Comparison of ENCODE assay signal across 19 cellular contexts in genomic region chr12:20006856-20007255, GRCh38.
A peak's percentile ranks its signal among the peaks of the same experiment; 100 is the strongest.
DNase-seq lines count a peak whose midpoint lies in the region; ATAC-seq, FAIRE-seq and TF ChIP-seq lines count a peak whose summit lies in the region.
"Had no signal": no experiment of that assay in that cellular context is flagged by ENCODE, and none has a peak within 500 bp of the region (broad histone marks: within the 10 kb centered on the region; RNA-seq: fewer than 3 reads in every experiment).

No MANE protein-coding gene starts in this region.

- no peak for TF ChIP-seq POLR2A in GM12891 (IDR thresholded peaks at IDR 0.05; ENCODE audit: low read depth, low read length)

- no peak overlapping the region for H3K4me3 ChIP-seq in AG10803 (ENCODE audit: low read length)
- H3K4me3 ChIP-seq in endodermal cell (ENCODE audit: low read length) = no peak overlapping the region
- H3K4me3 ChIP-seq: PC-9 had no signal

- H3K27me3 ChIP-seq in endodermal cell (ENCODE audit: control insufficient read depth, insufficient read depth, low read length, poor library complexity, severe bottlenecking) (no peaks in the 10 kb centered on the region), foreskin keratinocyte (no peaks in the 10 kb centered on the region)

- no peaks in the 10 kb centered on the region for H3K27me3 Mint-ChIP-seq in endodermal cell (ENCODE audit: insufficient read depth)
- no peaks in the 10 kb centered on the region for H3K27me3 Mint-ChIP-seq in nephron progenitor cell (ENCODE audit: low read depth, poor library complexity)
- H3K27me3 Mint-ChIP-seq: CD4-positive, alpha-beta T cell had no signal

- no peak for TF ChIP-seq CTCF in AG10803 (conservative IDR thresholded peaks at IDR 0.05; ENCODE audit: low read length)
- TF ChIP-seq CTCF in endodermal cell (conservative IDR thresholded peaks at IDR 0.05) = no peak
- no peak for TF ChIP-seq CTCF in nephron progenitor cell (IDR thresholded peaks at IDR 0.05)
- TF ChIP-seq CTCF in foreskin keratinocyte (conservative IDR thresholded peaks at IDR 0.05) = no peak

- H3K4me3 Mint-ChIP-seq in endodermal cell = no peak overlapping the region
- H3K4me3 Mint-ChIP-seq in nephron progenitor cell = no peak overlapping the region
- H3K4me3 Mint-ChIP-seq: CD4-positive, alpha-beta T cell had no signal

- H3K36me3 Mint-ChIP-seq in endodermal cell (ENCODE audit: low read depth) (no peaks in the 10 kb centered on the region), nephron progenitor cell (ENCODE audit: low read depth) (no peaks in the 10 kb centered on the region)

- H3K27ac Mint-ChIP-seq in endodermal cell (peak overlapping the region; percentile 15), nephron progenitor cell (peak overlapping the region; percentile 9)
- H3K27ac Mint-ChIP-seq: CD4-positive, alpha-beta T cell had no signal

- no peak for FAIRE-seq in GM12891 (lab: Jason Lieb, UNC)
- FAIRE-seq: HTR-8/SVneo had no signal

- no peaks in the 10 kb centered on the region for H3K36me3 ChIP-seq in endodermal cell (ENCODE audit: control insufficient read depth, insufficient read depth, low read length)

- no peaks in the 10 kb centered on the region for H3K4me1 ChIP-seq in endodermal cell (ENCODE audit: control insufficient read depth, insufficient read depth, low read length)
- H3K4me1 ChIP-seq in foreskin keratinocyte = no peaks in the 10 kb centered on the region

- no peak for ATAC-seq in foreskin keratinocyte

- DNase-seq in AG10803 (ENCODE audit: low read depth) = peak; percentile 67
- DNase-seq in NCI-H69 (lab: John Stamatoyannopoulos, UW) = peak; percentile 2
- DNase-seq in endodermal cell = no peak
- DNase-seq in nephron progenitor cell = no peak
- no peak for DNase-seq in NCI-H146 treated with DMSO at 0.1 percent for 48 hours (lab: John Stamatoyannopoulos, UW; ENCODE audit: unreplicated experiment)
- DNase-seq in GOT3 (lab: John Stamatoyannopoulos, UW) = no peak
- no peak for DNase-seq in foreskin keratinocyte
- no peak for DNase-seq in GM12891 (ENCODE audit: insufficient read length, low spot score)
- DNase-seq: AML-193; Calu3; CD4-positive, alpha-beta T cell; DMS79; GDM1; NCI-H1694; NCI-H2107; NCI-H226; NCI-H774; PC-9 had no signal

- WGBS in endodermal cell (ENCODE audit: insufficient coverage in 1 of 2, insufficient read length in 1 of 2), 2 experiments = 74 to 90% methylated on average over 2 of the region's 2 CpGs

- H3K27ac ChIP-seq in endodermal cell (ENCODE audit: low read depth, low read length) (no peak overlapping the region), foreskin keratinocyte (no peak overlapping the region)
- H3K27ac ChIP-seq: PC-9 had no signal

- H3K4me1 Mint-ChIP-seq in endodermal cell (no peaks in the 10 kb centered on the region), nephron progenitor cell (no peaks in the 10 kb centered on the region)

- no peak overlapping the region for H3K9ac ChIP-seq in endodermal cell (ENCODE audit: extremely low read depth, low read length, poor library complexity, severe bottlenecking)

- H3K9me3 ChIP-seq in endodermal cell (ENCODE audit: control insufficient read depth, low read length) = peaks cover 5% of the 10 kb centered on the region

- peaks cover 11% of the 10 kb centered on the region for H3K9me3 Mint-ChIP-seq in endodermal cell
- H3K9me3 Mint-ChIP-seq in nephron progenitor cell = peaks cover 14% of the 10 kb centered on the region

TF ChIP-seq in GM12891, 5 proteins besides CTCF, POLR2A, EP300 and RAD21:
- TF ChIP-seq TAF1 (IDR thresholded peaks at IDR 0.05; ENCODE audit: low read depth, low read length) (no peak), POU2F2 (IDR thresholded peaks at IDR 0.05; ENCODE audit: low read depth, low read length) (no peak), SPI1 (IDR thresholded peaks at IDR 0.05; ENCODE audit: low read depth, low read length) (no peak), PAX5 (IDR thresholded peaks at IDR 0.05; ENCODE audit: insufficient read depth, low read length, severe bottlenecking) (no peak), POLR2AphosphoS5 (IDR thresholded peaks at IDR 0.05; ENCODE audit: low read depth, low read length) (no peak)

Comparison
In these comparisons a context has a peak if more than half of its experiments do, and no peak if none do; other contexts are left out.
1. DNase-seq: peak in AG10803 (single experiment) and NCI-H69 (single experiment); none in endodermal cell (single experiment), nephron progenitor cell (single experiment), NCI-H146 treated with DMSO at 0.1 percent for 48 hours (single experiment), GOT3 (single experiment), foreskin keratinocyte (0 of 2) and GM12891 (single experiment).